8 cellular contexts compared by ENCODE assay signal in the genomic region with DNA sequence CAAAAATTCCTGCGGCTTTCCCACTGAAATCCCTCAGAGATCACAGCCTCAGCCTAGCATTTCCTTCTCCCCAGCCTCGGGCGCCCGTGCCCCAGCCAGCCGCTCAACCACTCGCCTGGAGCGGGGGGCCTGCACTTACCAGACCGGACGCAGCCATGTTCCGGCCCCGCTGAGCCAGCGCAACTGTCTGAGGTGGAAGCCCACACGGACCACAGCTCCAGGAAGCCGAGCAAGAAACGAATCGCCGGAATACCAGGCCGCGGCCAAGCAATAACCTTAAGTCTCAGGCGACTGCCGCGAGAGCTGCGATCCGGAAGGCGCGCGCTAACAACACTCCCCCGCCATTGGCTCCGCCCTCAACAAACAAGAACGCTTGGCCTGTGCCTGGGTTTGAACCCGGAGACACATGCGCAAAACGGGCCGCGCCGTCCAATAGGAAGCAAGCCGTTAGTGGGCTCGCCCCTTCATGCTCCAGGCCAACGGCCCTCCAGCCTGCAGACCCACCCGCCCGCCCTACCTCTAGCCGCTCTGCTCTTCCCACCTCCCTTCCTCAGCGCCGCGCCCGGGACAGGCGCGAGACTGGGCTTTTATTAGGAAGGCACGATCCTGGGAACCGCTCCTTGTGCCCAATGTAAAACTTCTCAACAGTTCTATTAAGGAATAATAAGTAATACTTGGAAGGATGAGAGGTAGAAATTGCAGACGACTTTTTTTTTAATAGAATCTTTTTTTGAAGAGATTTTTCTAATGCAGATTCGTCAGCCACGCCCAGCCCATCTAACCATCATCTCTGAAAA. TPM values are rescaled to one million over a fixed set of nuclear protein-coding genes. Genes with fewer than 3 reads are reported as not detected.
DNase-seq lines count a peak whose midpoint lies in the region; ATAC-seq and TF ChIP-seq lines count a peak whose summit lies in the region.

A gene with protein sequence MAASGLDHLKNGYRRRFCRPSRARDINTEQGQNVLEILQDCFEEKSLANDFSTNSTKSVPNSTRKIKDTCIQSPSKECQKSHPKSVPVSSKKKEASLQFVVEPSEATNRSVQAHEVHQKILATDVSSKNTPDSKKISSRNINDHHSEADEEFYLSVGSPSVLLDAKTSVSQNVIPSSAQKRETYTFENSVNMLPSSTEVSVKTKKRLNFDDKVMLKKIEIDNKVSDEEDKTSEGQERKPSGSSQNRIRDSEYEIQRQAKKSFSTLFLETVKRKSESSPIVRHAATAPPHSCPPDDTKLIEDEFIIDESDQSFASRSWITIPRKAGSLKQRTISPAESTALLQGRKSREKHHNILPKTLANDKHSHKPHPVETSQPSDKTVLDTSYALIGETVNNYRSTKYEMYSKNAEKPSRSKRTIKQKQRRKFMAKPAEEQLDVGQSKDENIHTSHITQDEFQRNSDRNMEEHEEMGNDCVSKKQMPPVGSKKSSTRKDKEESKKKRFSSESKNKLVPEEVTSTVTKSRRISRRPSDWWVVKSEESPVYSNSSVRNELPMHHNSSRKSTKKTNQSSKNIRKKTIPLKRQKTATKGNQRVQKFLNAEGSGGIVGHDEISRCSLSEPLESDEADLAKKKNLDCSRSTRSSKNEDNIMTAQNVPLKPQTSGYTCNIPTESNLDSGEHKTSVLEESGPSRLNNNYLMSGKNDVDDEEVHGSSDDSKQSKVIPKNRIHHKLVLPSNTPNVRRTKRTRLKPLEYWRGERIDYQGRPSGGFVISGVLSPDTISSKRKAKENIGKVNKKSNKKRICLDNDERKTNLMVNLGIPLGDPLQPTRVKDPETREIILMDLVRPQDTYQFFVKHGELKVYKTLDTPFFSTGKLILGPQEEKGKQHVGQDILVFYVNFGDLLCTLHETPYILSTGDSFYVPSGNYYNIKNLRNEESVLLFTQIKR (minus strand): TSS at position 305 of the 797 bp plus-strand sequence. CDS start 148 bp downstream, at position 157.

- no peak for TF ChIP-seq CTCF in GM10248 (IDR thresholded peaks at IDR 0.05; ENCODE audit: control extremely low read depth, extremely low read depth, low read depth, missing control alignments)
- TF ChIP-seq CTCF in glutamatergic neuron (IDR thresholded peaks at IDR 0.05; ENCODE audit: partially characterized antibody, unreplicated experiment), result no peak
- TF ChIP-seq CTCF in osteocyte (IDR thresholded peaks at IDR 0.05), result no peak

- POLR2A ChIA-PET in GM10248 (lab: Yijun Ruan, JAX), result interaction anchor here (1.1 to 2.2 kb wide), 2 partner anchors 10 to 11 kb away, joined by 3 to 4 read pairs; no protein-coding TSS in a partner anchor

- WGBS in thymus, result under 1% methylated on average over 53 of the region's 53 CpGs

- H3K9me3 Mint-ChIP-seq in activated naive CD8-positive, alpha-beta T cell (ENCODE audit: low read depth), result no peaks in the 10 kb centered on the region
- H3K9me3 Mint-ChIP-seq in glutamatergic neuron (ENCODE audit: unreplicated experiment), result no peaks in the 10 kb centered on the region
- no peaks in the 10 kb centered on the region for H3K9me3 Mint-ChIP-seq in osteocyte (ENCODE audit: unreplicated experiment)

- no peaks in the 10 kb centered on the region for H3K9me3 ChIP-seq in thymus (ENCODE audit: control insufficient read depth)

- ATAC-seq in HG02623 (IDR thresholded peaks at IDR 0.05; ENCODE audit: unreplicated experiment), result peak; percentile 95

- peaks cover 35% of the 10 kb centered on the region for H3K4me1 Mint-ChIP-seq in activated naive CD8-positive, alpha-beta T cell (ENCODE audit: low read depth)
- H3K4me1 Mint-ChIP-seq in glutamatergic neuron (ENCODE audit: low read depth, unreplicated experiment), result peaks cover 11% of the 10 kb centered on the region
- peaks cover 30% of the 10 kb centered on the region for H3K4me1 Mint-ChIP-seq in osteocyte (ENCODE audit: unreplicated experiment)

- peak within 1 kb of the TSS; percentile 98 for H3K4me3 ChIP-seq in thymus (ENCODE audit: low read length)

- no peaks in the 10 kb centered on the region for H3K36me3 Mint-ChIP-seq in activated naive CD8-positive, alpha-beta T cell
- no peaks in the 10 kb centered on the region for H3K36me3 Mint-ChIP-seq in glutamatergic neuron (ENCODE audit: unreplicated experiment)
- peaks cover 12% of the 10 kb centered on the region for H3K36me3 Mint-ChIP-seq in osteocyte (ENCODE audit: unreplicated experiment)

- CTCF ChIA-PET in GM10248 (lab: Yijun Ruan, JAX), result interaction anchor here (1.2 to 1.8 kb wide), 6 partner anchors 12 to 831 kb away, joined by 3 to 5 read pairs (median 4); no protein-coding TSS in a partner anchor

- peaks cover 3% of the 10 kb centered on the region for H3K4me1 ChIP-seq in thymus (ENCODE audit: control insufficient read depth, insufficient read depth, low read length)

- H3K27ac ChIP-seq in thymus (ENCODE audit: low read depth), result peak within 1 kb of the TSS; percentile 97

- peak within 1 kb of the TSS; percentile 99 for H3K27ac Mint-ChIP-seq in activated naive CD8-positive, alpha-beta T cell
- H3K27ac Mint-ChIP-seq in glutamatergic neuron (ENCODE audit: unreplicated experiment), result peak within 1 kb of the TSS; percentile 96
- peak within 1 kb of the TSS; percentile 96 for H3K27ac Mint-ChIP-seq in osteocyte (ENCODE audit: unreplicated experiment)

- no peaks in the 10 kb centered on the region for H3K27me3 Mint-ChIP-seq in activated naive CD8-positive, alpha-beta T cell
- peaks cover 2% of the 10 kb centered on the region for H3K27me3 Mint-ChIP-seq in glutamatergic neuron (ENCODE audit: unreplicated experiment)
- no peaks in the 10 kb centered on the region for H3K27me3 Mint-ChIP-seq in osteocyte (ENCODE audit: unreplicated experiment)

- DNase-seq in GM10248 (ENCODE audit: extremely low spot score) (peak; percentile 93), NCI-H1105 (lab: John Stamatoyannopoulos, UW) (peak; percentile 89), SKM-1 treated with dmso at 0.1 percent for 144 hours (lab: John Stamatoyannopoulos, UW; ENCODE audit: unreplicated experiment) (peak; percentile 95), glutamatergic neuron (peak; percentile 97), osteocyte (ENCODE audit: extremely low spot score, unreplicated experiment) (peak; percentile 97)

- peak within 1 kb of the TSS; percentile 99 for H3K4me3 Mint-ChIP-seq in activated naive CD8-positive, alpha-beta T cell
- H3K4me3 Mint-ChIP-seq in glutamatergic neuron (ENCODE audit: unreplicated experiment) (peak within 1 kb of the TSS; percentile 95), osteocyte (ENCODE audit: unreplicated experiment) (peak within 1 kb of the TSS; percentile 98)

- H3K27me3 ChIP-seq in thymus (ENCODE audit: control insufficient read depth, insufficient read depth), result no peaks in the 10 kb centered on the region

- H3K36me3 ChIP-seq in thymus (ENCODE audit: control insufficient read depth, insufficient read depth), result no peaks in the 10 kb centered on the region

RNA-seq across cellular contexts. Expression of the gene that starts here (rescaled TPM):
- total RNA-seq in glutamatergic neuron (ENCODE audit: unreplicated experiment), result 32.1 TPM
- 15.8 and 19.6 TPM in 2 replicates for total RNA-seq in osteocyte
- 10.7 TPM for polyA plus RNA-seq in thymus

Comparison
In these comparisons a context has a peak if more than half of its experiments do, and no peak if none do; other contexts are left out.
1. Peak in every context shown above with its lines: DNase-seq, ATAC-seq, H3K4me3 ChIP-seq and H3K27ac ChIP-seq.